8 cellular contexts compared by ENCODE assay signal in genomic region chr2:159516241-159516758, GRCh38.
DNase-seq lines count a peak whose midpoint lies in the region; ATAC-seq, FAIRE-seq and TF ChIP-seq lines count a peak whose summit lies in the region.

No MANE protein-coding gene starts in this region.

- no peak overlapping the region for H3K18ac ChIP-seq in neuronal stem cell (ENCODE audit: low read length)

- no peak for FAIRE-seq in frontal cortex (lab: Jason Lieb, UNC)

- CTCF ChIA-PET in CD4-positive, alpha-beta T cell (lab: Charles Lee), result interaction anchor here (1.4 kb wide), 1 partner anchor 196 kb away, joined by 6 read pairs; the partner anchor contains the start of gene MARCHF7

- no peak overlapping the region for H2BK120ac ChIP-seq in neuronal stem cell (ENCODE audit: low read depth, low read length)

- H4K91ac ChIP-seq in neuronal stem cell (ENCODE audit: low read depth, low read length, poor library complexity), result no peak overlapping the region

- H2AFZ ChIP-seq in neuronal stem cell (ENCODE audit: low read length), result peak overlapping the region; percentile 64

- no peaks in the 10 kb centered on the region for H3K27me3 ChIP-seq in CD4-positive, alpha-beta T cell (ENCODE audit: control insufficient read depth, insufficient read depth, low read length)
- no peaks in the 10 kb centered on the region for H3K27me3 ChIP-seq in neuronal stem cell (ENCODE audit: control insufficient read depth in 3 of 3, insufficient read depth in 3 of 3, low read depth in 1 of 3, low read length in 3 of 3)

- peaks cover 7% of the 10 kb centered on the region for H3K36me3 Mint-ChIP-seq in CD4-positive, alpha-beta T cell (ENCODE audit: low read depth)

- no peak overlapping the region for H4K8ac ChIP-seq in neuronal stem cell (ENCODE audit: low read depth, low read length)

- no peaks in the 10 kb centered on the region for H3K27me3 Mint-ChIP-seq in CD4-positive, alpha-beta T cell

- intact Hi-C loops in CD4-positive, alpha-beta T cell (cut with DNase I, micrococcal nuclease), result loop anchor here (5.0 kb wide), 2 partner anchors 191 to 196 kb away; partner anchors contain the start of gene MARCHF7 (in 1 of the 2)

- no peak overlapping the region for H3K23ac ChIP-seq in neuronal stem cell (ENCODE audit: low read depth, low read length, poor library complexity)

- no peak overlapping the region for H2BK5ac ChIP-seq in neuronal stem cell (ENCODE audit: low read length)

- H3K4me1 Mint-ChIP-seq in CD4-positive, alpha-beta T cell (ENCODE audit: low read depth), result peaks cover 30% of the 10 kb centered on the region

- H3K27ac ChIP-seq in CD4-positive, alpha-beta T cell (ENCODE audit: low read depth, low read length), result peak overlapping the region; percentile 58
- H3K27ac ChIP-seq in VCaP (peak overlapping the region; percentile 67), neuronal stem cell (replicated peaks; ENCODE audit: low read length) (no peak overlapping the region)

- peaks cover 2% of the 10 kb centered on the region for H3K79me1 ChIP-seq in neuronal stem cell (ENCODE audit: low read depth, low read length)

- H2BK15ac ChIP-seq in neuronal stem cell (ENCODE audit: low read length), result no peak overlapping the region

- TF ChIP-seq CTCF in CD4-positive, alpha-beta T cell (IDR thresholded peaks at IDR 0.05), result no peak
- TF ChIP-seq CTCF in VCaP (conservative IDR thresholded peaks at IDR 0.05) (0 out of 2 replicates have a peak, but pooled peaks have one; percentile 9), fibroblast of villous mesenchyme (IDR thresholded peaks at IDR 0.05; ENCODE audit: insufficient read depth, low read depth, low read length) (no peak)

- no CpG with 5 or more reads among the region's 6 CpGs for WGBS in neuronal stem cell (ENCODE audit: extremely low coverage in 2 of 2, insufficient read length in 2 of 2, insufficient replicate concordance in 1 of 2), 2 donors

- DNase-seq in CD4-positive, alpha-beta T cell, result peak in 4 of 10 experiments; percentile 3 to 14 (median 7)
- DNase-seq in NCI-H2029 (lab: John Stamatoyannopoulos, UW), result peak; percentile 93
- DNase-seq in fibroblast of villous mesenchyme (ENCODE audit: low read depth), result peak; percentile 28
- DNase-seq in neuronal stem cell (ENCODE audit: low spot score), result peak; percentile 6
- DNase-seq in frontal cortex (ENCODE audit: low spot score in 2 of 2), result no peak

- H3K4me3 ChIP-seq in fibroblast of villous mesenchyme (ENCODE audit: low read depth, low read length) (peak overlapping the region; percentile 44), neuronal stem cell (ENCODE audit: low read length in 2 of 2) (peak overlapping the region in 1 of 2 donors; percentile 44)

- H3K9me3 Mint-ChIP-seq in CD4-positive, alpha-beta T cell, result no peaks in the 10 kb centered on the region

- POLR2A ChIA-PET in CD4-positive, alpha-beta T cell (lab: Charles Lee), result interaction anchor here (0.6 to 3.8 kb wide), 7 partner anchors 10 to 884 kb away, joined by 3 to 26 read pairs (median 4); partner anchors contain the start of genes LY75, MARCHF7 and WDSUB1

- no peak overlapping the region for H3K14ac ChIP-seq in neuronal stem cell (ENCODE audit: low read length)

- H3K4me3 Mint-ChIP-seq in CD4-positive, alpha-beta T cell, result peak overlapping the region; percentile 79

- no peak overlapping the region for H3K4me2 ChIP-seq in neuronal stem cell (ENCODE audit: insufficient read depth, low read length, poor library complexity, severe bottlenecking)

- H3K4ac ChIP-seq in neuronal stem cell (ENCODE audit: low read length), result no peak overlapping the region

- no peak overlapping the region for H3K9ac ChIP-seq in neuronal stem cell (ENCODE audit: low read depth, low read length, poor library complexity)

- ATAC-seq in CD4-positive, alpha-beta T cell (ENCODE audit: poor library complexity), result peak; percentile 98
- ATAC-seq in GM18868 (IDR thresholded peaks at IDR 0.05; ENCODE audit: unreplicated experiment) (peak; percentile 88), HG03039 (IDR thresholded peaks at IDR 0.05; ENCODE audit: unreplicated experiment) (peak; percentile 90)

- no peaks in the 10 kb centered on the region for H3K9me3 ChIP-seq in CD4-positive, alpha-beta T cell (ENCODE audit: control insufficient read depth, low read length)
- H3K9me3 ChIP-seq in neuronal stem cell (replicated peaks in 1 of 2; ENCODE audit: control insufficient read depth in 2 of 2, insufficient read depth in 1 of 2, low read depth in 1 of 2, low read length in 2 of 2), result no peaks in the 10 kb centered on the region

- peaks cover 2 to 7% of the 10 kb centered on the region in 2 donors for H3K4me1 ChIP-seq in neuronal stem cell (ENCODE audit: control insufficient read depth in 2 of 2, insufficient read depth in 1 of 2, low read depth in 1 of 2, low read length in 2 of 2)

- peak overlapping the region; percentile 88 for H3K27ac Mint-ChIP-seq in CD4-positive, alpha-beta T cell

- no peaks in the 10 kb centered on the region for H3K36me3 ChIP-seq in neuronal stem cell (replicated peaks in 1 of 2; ENCODE audit: control insufficient read depth in 2 of 2, insufficient read depth in 2 of 2, low read length in 2 of 2)

- no peak overlapping the region for H2BK12ac ChIP-seq in neuronal stem cell (ENCODE audit: low read length)

- H2AK5ac ChIP-seq in neuronal stem cell (ENCODE audit: low read depth, low read length), result no peak overlapping the region

Comparison
In these comparisons a context has a peak if more than half of its experiments do, and no peak if none do; other contexts are left out.
1. DNase-seq: peak in NCI-H2029 (single experiment), fibroblast of villous mesenchyme (single experiment) and neuronal stem cell (single experiment); none in frontal cortex (0 of 2).
2. Peak in every context shown above with its lines, with median percentiles within 50 percentile points of each other: ATAC-seq.